12 cellular contexts compared by ENCODE assay signal in the genomic region with DNA sequence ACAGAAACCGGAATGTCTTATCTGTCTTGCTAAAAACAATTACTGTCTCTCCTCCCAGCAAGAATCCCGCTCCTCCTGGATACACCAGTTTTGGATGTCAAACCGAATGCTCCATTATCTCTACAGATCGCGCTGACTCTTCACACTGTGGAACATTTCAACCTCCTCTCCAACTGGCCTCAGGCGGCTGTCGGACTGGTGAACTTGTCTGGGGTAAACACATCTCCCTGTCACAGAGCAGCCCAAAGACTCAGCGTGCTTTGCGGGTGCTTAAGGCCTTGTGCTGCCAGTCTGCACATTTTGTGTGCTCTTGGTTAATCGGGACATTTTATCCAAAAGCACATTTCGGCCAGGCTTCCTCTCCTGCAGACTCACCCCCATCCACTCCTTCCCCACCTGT.
DNase-seq lines count a peak whose midpoint lies in the region; TF ChIP-seq lines count a peak whose summit lies in the region.
"Had no signal": no experiment of that assay in that cellular context is flagged by ENCODE, and none has a peak within 500 bp of the region (broad histone marks: within the 10 kb centered on the region; RNA-seq: fewer than 3 reads in every experiment).

No MANE protein-coding gene starts in this region.

- H3K4me3 Mint-ChIP-seq in brain: no peak overlapping the region

- DNase-seq in ELF-1 (ENCODE audit: low read depth, low spot score): peak; percentile 86
- peak; percentile 33 for DNase-seq in NCI-H2227 (lab: John Stamatoyannopoulos, UW; ENCODE audit: unreplicated experiment)
- DNase-seq in NCI-H510A treated with DMSO at 0.1 percent for 48 hours (lab: John Stamatoyannopoulos, UW): no peak
- DNase-seq in DMS79 treated with DMSO at 0.1 percent for 48 hours (lab: John Stamatoyannopoulos, UW): no peak
- DNase-seq in SKM-1 (lab: John Stamatoyannopoulos, UW; ENCODE audit: unreplicated experiment): no peak
- DNase-seq in SHP77 treated with DMSO at 0.1 percent for 48 hours (lab: John Stamatoyannopoulos, UW): no peak
- DNase-seq: DMS153, midbrain, NCI-H345 had no signal

- TF ChIP-seq CTCF in brain (conservative IDR thresholded peaks at IDR 0.05): no peak

- H3K36me3 Mint-ChIP-seq in brain: no peaks in the 10 kb centered on the region
- H3K36me3 Mint-ChIP-seq: stimulated activated naive B cell treated with anti-CD40 and anti-IgM and Interleukin-4, amounts not matched to agents 10 μg/mL and 1 μg/mL and 100 μg/mL, for 72 hours had no signal

- no peaks in the 10 kb centered on the region for H3K27me3 ChIP-seq in neuron (ENCODE audit: insufficient read depth, low read length)

- peak overlapping the region; percentile 80 to 95 (median 90) for H3K27ac Mint-ChIP-seq in brain
- H3K27ac Mint-ChIP-seq: stimulated activated naive B cell treated with anti-CD40 and anti-IgM and Interleukin-4, amounts not matched to agents 10 μg/mL and 1 μg/mL and 100 μg/mL, for 72 hours had no signal

- H3K36me3 ChIP-seq in neuron (ENCODE audit: insufficient read depth, low read length): no peaks in the 10 kb centered on the region

- no peaks in the 10 kb centered on the region for H3K9me3 Mint-ChIP-seq in brain
- H3K9me3 Mint-ChIP-seq: stimulated activated naive B cell treated with anti-CD40 and anti-IgM and Interleukin-4, amounts not matched to agents 10 μg/mL and 1 μg/mL and 100 μg/mL, for 72 hours had no signal

- peaks cover 71% of the 10 kb centered on the region for H3K4me1 Mint-ChIP-seq in brain

- H3K27me3 Mint-ChIP-seq in brain: no peaks in the 10 kb centered on the region

- peak overlapping the region; percentile 21 for H2AFZ ChIP-seq in neuron (ENCODE audit: low read depth, low read length)

- peaks cover 26% of the 10 kb centered on the region for H3K4me1 ChIP-seq in neuron (ENCODE audit: insufficient read depth, low read length)

- no peak overlapping the region for H3K4me3 ChIP-seq in neuron (ENCODE audit: low read length)

- H3K9me3 ChIP-seq in neuron (ENCODE audit: low read length): no peaks in the 10 kb centered on the region

Comparison
In these comparisons a context has a peak if more than half of its experiments do, and no peak if none do; other contexts are left out.
1. DNase-seq: peak in ELF-1 (single experiment) and NCI-H2227 (single experiment); none in NCI-H510A treated with DMSO at 0.1 percent for 48 hours (single experiment), DMS79 treated with DMSO at 0.1 percent for 48 hours (single experiment), SKM-1 (single experiment) and SHP77 treated with DMSO at 0.1 percent for 48 hours (single experiment).